21 cellular contexts compared by ENCODE assay signal in the genomic region with DNA sequence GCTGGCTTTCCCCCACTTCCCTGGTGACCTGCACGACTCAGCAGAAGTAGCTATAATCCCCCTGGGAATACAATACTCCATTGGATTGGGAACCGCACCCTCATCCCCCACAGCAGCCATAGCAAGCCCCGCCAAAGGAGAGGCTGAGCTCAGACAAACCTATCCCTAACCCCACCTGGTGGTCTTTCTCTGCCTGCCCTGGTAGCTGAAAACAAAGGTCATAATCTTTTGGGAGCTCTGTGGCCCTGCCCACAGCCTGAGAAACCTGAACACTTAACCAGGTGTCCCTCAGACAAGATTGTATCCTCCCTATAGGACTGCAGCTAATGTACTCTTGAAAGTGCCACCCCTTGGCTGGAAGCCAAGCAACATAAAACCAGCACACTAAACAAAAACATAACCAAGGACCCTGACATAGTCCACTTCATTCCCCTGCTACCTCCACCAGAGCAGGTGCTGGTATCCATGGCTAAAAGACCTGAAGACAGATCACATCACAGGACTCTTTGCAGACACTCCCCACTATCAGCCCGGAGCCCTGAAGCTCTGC.
A peak's percentile ranks its signal among the peaks of the same experiment; 100 is the strongest.
DNase-seq lines count a peak whose midpoint lies in the region; ATAC-seq, FAIRE-seq and TF ChIP-seq lines count a peak whose summit lies in the region.
"Had no signal": no experiment of that assay in that cellular context is flagged by ENCODE, and none has a peak within 500 bp of the region (broad histone marks: within the 10 kb centered on the region; RNA-seq: fewer than 3 reads in every experiment).

No MANE protein-coding gene starts in this region.

- H3K27ac Mint-ChIP-seq in GM23338 (no peak overlapping the region), astrocyte (ENCODE audit: unreplicated experiment) (peak overlapping the region; percentile 17)
- H3K27ac Mint-ChIP-seq: activated naive CD8-positive, alpha-beta T cell treated with anti-CD3 and anti-CD28 coated beads, Interleukin-2, amount 10 ng/mL, durations not matched to agents 7 days and 5 days; CD4-positive, CD25-positive, alpha-beta regulatory T cell had no signal

- TF ChIP-seq POLR2A in thyroid gland (IDR thresholded peaks at IDR 0.05): no peak

- no peaks in the 10 kb centered on the region for H3K4me1 ChIP-seq in GM23338 (ENCODE audit: insufficient read depth)
- H3K4me1 ChIP-seq in astrocyte (ENCODE audit: insufficient read depth, low read length): no peaks in the 10 kb centered on the region
- no peaks in the 10 kb centered on the region for H3K4me1 ChIP-seq in thyroid gland
- H3K4me1 ChIP-seq: heart left ventricle, right atrium auricular region, testis had no signal

- 0 out of 2 replicates have a peak, but pooled peaks cover 3% of the 10 kb centered on the region for H3K9me2 ChIP-seq in GM23338 (ENCODE audit: insufficient read depth)

- H3K4me3 ChIP-seq in GM23338 (no peak overlapping the region), astrocyte (ENCODE audit: insufficient read depth, low read depth, low read length) (no peak overlapping the region), thyroid gland (replicated peaks in 1 of 3) (no peak overlapping the region)
- H3K4me3 ChIP-seq: coronary artery, heart left ventricle, right atrium auricular region, SK-N-MC, testis had no signal

- H3K4me3 Mint-ChIP-seq in GM23338: no peak overlapping the region
- H3K4me3 Mint-ChIP-seq in astrocyte (ENCODE audit: unreplicated experiment): no peak overlapping the region
- H3K4me3 Mint-ChIP-seq: activated naive CD8-positive, alpha-beta T cell treated with anti-CD3 and anti-CD28 coated beads, Interleukin-2, amount 10 ng/mL, durations not matched to agents 7 days and 5 days; CD4-positive, CD25-positive, alpha-beta regulatory T cell had no signal

- peaks cover 9% of the 10 kb centered on the region; the same call in 2 of the 3 replicates for H3K9me3 Mint-ChIP-seq in GM23338
- peaks cover 16% of the 10 kb centered on the region for H3K9me3 Mint-ChIP-seq in astrocyte (ENCODE audit: unreplicated experiment)

- H3K9me3 ChIP-seq in astrocyte (ENCODE audit: insufficient read depth, low read depth, low read length): no peaks in the 10 kb centered on the region
- no peaks in the 10 kb centered on the region for H3K9me3 ChIP-seq in thyroid gland
- H3K9me3 ChIP-seq: neutrophil, right atrium auricular region, testis had no signal

- no peak overlapping the region for H3K9ac ChIP-seq in astrocyte (ENCODE audit: low read length)
- H3K9ac ChIP-seq: KMS-11 had no signal

- no peaks in the 10 kb centered on the region for H3K27me3 Mint-ChIP-seq in GM23338 (ENCODE audit: insufficient read depth, low read depth, poor library complexity)
- H3K27me3 Mint-ChIP-seq in astrocyte (ENCODE audit: low read depth, unreplicated experiment): peaks cover 2% of the 10 kb centered on the region

- H4K20me1 ChIP-seq in GM23338 (replicated peaks; ENCODE audit: insufficient read depth) (no peaks in the 10 kb centered on the region), astrocyte (ENCODE audit: insufficient read depth, low read length) (no peaks in the 10 kb centered on the region)

- intact Hi-C loops in Right ventricle myocardium inferior (cut with DNase I) (no loop called here), thyroid gland (cut with DNase I) (no loop called here)

- peak; percentile 35 for DNase-seq in COR-L47 (lab: John Stamatoyannopoulos, UW)
- DNase-seq in GM23338 (ENCODE audit: low spot score): peak; percentile 11
- peak; percentile 98 for DNase-seq in NCI-H2107 treated with DMSO at 0.1 percent for 48 hours (lab: John Stamatoyannopoulos, UW; ENCODE audit: unreplicated experiment)
- no peak for DNase-seq in astrocyte (ENCODE audit: low read depth)
- no peak for DNase-seq in Right ventricle myocardium inferior (ENCODE audit: missing footprints)
- no peak for DNase-seq in thyroid gland
- DNase-seq in left lobe of liver (ENCODE audit: low spot score): no peak
- DNase-seq: activated naive CD8-positive, alpha-beta T cell treated with anti-CD3 and anti-CD28 coated beads, Interleukin-2, amount 10 ng/mL, durations not matched to agents 7 days and 5 days; brain microvascular endothelial cell; CD4-positive, CD25-positive, alpha-beta regulatory T cell; NCI-H1694; NCI-H526 treated with DMSO at 0.1 percent for 48 hours; testis had no signal

- H3K79me2 ChIP-seq in GM23338 (replicated peaks; ENCODE audit: insufficient read depth): no peaks in the 10 kb centered on the region
- no peaks in the 10 kb centered on the region for H3K79me2 ChIP-seq in astrocyte (ENCODE audit: insufficient read depth, low read length)

- peaks cover 5% of the 10 kb centered on the region; the same call in 1 of the 3 replicates for H3K4me1 Mint-ChIP-seq in GM23338
- H3K4me1 Mint-ChIP-seq in astrocyte (ENCODE audit: low read depth, unreplicated experiment): peaks cover 4% of the 10 kb centered on the region
- H3K4me1 Mint-ChIP-seq: activated naive CD8-positive, alpha-beta T cell treated with anti-CD3 and anti-CD28 coated beads, Interleukin-2, amount 10 ng/mL, durations not matched to agents 7 days and 5 days; CD4-positive, CD25-positive, alpha-beta regulatory T cell had no signal

- H3K27ac ChIP-seq in GM23338 (ENCODE audit: low read depth): no peak overlapping the region
- H3K27ac ChIP-seq in astrocyte (ENCODE audit: low read depth, low read length): no peak overlapping the region
- H3K27ac ChIP-seq in thyroid gland: no peak overlapping the region
- H3K27ac ChIP-seq: brain microvascular endothelial cell, coronary artery, heart left ventricle, KMS-11, neutrophil, right atrium auricular region, SK-N-MC, testis had no signal

- TF ChIP-seq CTCF in GM23338 (conservative IDR thresholded peaks at IDR 0.05; ENCODE audit: low read depth in 2 of 2) (peak in 1 of 2 experiments; percentile 32; a peak in 1 of 4 replicates), astrocyte (IDR thresholded peaks at IDR 0.05; ENCODE audit: insufficient read depth, low read depth, low read length) (no peak), thyroid gland (IDR thresholded peaks at IDR 0.05) (no peak)

- H3K4me2 ChIP-seq in GM23338: no peak overlapping the region
- H3K4me2 ChIP-seq in astrocyte (ENCODE audit: low read length): no peak overlapping the region
- H3K4me2 ChIP-seq: KMS-11 had no signal

- ATAC-seq in GM23338 (peak; percentile 36; the same call in 1 of the 3 replicates), Right ventricle myocardium inferior (no peak), HG03521 (IDR thresholded peaks at IDR 0.05; ENCODE audit: unreplicated experiment) (no peak), left lobe of liver (no peak)
- ATAC-seq: activated CD4-positive, CD25-positive, alpha-beta regulatory T cell treated with anti-CD3 and anti-CD28 coated beads, Interleukin-2, amount 50 U/mL, for 24 hours; heart left ventricle had no signal

- WGBS in thyroid gland, 2 donors: 63 to 83% methylated on average over 4 of the region's 4 CpGs

- peaks cover 5% of the 10 kb centered on the region; the same call in 1 of the 3 replicates for H3K36me3 Mint-ChIP-seq in GM23338 (ENCODE audit: low read depth)
- H3K36me3 Mint-ChIP-seq in astrocyte (ENCODE audit: low read depth, unreplicated experiment): no peaks in the 10 kb centered on the region
- H3K36me3 Mint-ChIP-seq: activated naive CD8-positive, alpha-beta T cell treated with anti-CD3 and anti-CD28 coated beads, Interleukin-2, amount 10 ng/mL, durations not matched to agents 7 days and 5 days; CD4-positive, CD25-positive, alpha-beta regulatory T cell had no signal

- no peaks in the 10 kb centered on the region for H3F3A ChIP-seq in GM23338 (replicated peaks; ENCODE audit: low read depth)

- H2AFZ ChIP-seq in GM23338 (peak overlapping the region; percentile 21; the same call in 1 of the 2 replicates), astrocyte (ENCODE audit: low read depth, low read length) (no peak overlapping the region)

- H3K36me3 ChIP-seq in GM23338 (ENCODE audit: insufficient read depth) (no peaks in the 10 kb centered on the region), astrocyte (ENCODE audit: insufficient read depth, low read length) (no peaks in the 10 kb centered on the region), thyroid gland (no peaks in the 10 kb centered on the region)
- H3K36me3 ChIP-seq: brain microvascular endothelial cell, heart left ventricle, neutrophil, right atrium auricular region had no signal

- no peak for FAIRE-seq in astrocyte (lab: Jason Lieb, UNC)

- H3K27me3 ChIP-seq in GM23338 (ENCODE audit: insufficient read depth) (no peaks in the 10 kb centered on the region), astrocyte (ENCODE audit: insufficient read depth, low read length) (no peaks in the 10 kb centered on the region), thyroid gland (no peaks in the 10 kb centered on the region)
- H3K27me3 ChIP-seq: brain microvascular endothelial cell, neutrophil, right atrium auricular region, testis had no signal

TF ChIP-seq in GM23338, 12 proteins besides CTCF, POLR2A, EP300 and RAD21 (continues in another document):
- no peak for TF ChIP-seq CREB1 (CRISPR knock-in tag; IDR thresholded peaks at IDR 0.05; ENCODE audit: low read depth)
- TF ChIP-seq, protein P1, sequence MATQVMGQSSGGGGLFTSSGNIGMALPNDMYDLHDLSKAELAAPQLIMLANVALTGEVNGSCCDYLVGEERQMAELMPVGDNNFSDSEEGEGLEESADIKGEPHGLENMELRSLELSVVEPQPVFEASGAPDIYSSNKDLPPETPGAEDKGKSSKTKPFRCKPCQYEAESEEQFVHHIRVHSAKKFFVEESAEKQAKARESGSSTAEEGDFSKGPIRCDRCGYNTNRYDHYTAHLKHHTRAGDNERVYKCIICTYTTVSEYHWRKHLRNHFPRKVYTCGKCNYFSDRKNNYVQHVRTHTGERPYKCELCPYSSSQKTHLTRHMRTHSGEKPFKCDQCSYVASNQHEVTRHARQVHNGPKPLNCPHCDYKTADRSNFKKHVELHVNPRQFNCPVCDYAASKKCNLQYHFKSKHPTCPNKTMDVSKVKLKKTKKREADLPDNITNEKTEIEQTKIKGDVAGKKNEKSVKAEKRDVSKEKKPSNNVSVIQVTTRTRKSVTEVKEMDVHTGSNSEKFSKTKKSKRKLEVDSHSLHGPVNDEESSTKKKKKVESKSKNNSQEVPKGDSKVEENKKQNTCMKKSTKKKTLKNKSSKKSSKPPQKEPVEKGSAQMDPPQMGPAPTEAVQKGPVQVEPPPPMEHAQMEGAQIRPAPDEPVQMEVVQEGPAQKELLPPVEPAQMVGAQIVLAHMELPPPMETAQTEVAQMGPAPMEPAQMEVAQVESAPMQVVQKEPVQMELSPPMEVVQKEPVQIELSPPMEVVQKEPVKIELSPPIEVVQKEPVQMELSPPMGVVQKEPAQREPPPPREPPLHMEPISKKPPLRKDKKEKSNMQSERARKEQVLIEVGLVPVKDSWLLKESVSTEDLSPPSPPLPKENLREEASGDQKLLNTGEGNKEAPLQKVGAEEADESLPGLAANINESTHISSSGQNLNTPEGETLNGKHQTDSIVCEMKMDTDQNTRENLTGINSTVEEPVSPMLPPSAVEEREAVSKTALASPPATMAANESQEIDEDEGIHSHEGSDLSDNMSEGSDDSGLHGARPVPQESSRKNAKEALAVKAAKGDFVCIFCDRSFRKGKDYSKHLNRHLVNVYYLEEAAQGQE (IDR thresholded peaks at IDR 0.05; ENCODE audit: unreplicated experiment): no peak
- TF ChIP-seq STAT1 (IDR thresholded peaks at IDR 0.05; ENCODE audit: unreplicated experiment): no peak
- no peak for TF ChIP-seq EZH2 (IDR thresholded peaks at IDR 0.05; ENCODE audit: low read depth, unreplicated experiment)

Comparison
In these comparisons a context has a peak if more than half of its experiments do, and no peak if none do; other contexts are left out.
1. DNase-seq: peak in COR-L47 (single experiment), GM23338 (single experiment) and NCI-H2107 treated with DMSO at 0.1 percent for 48 hours (single experiment); none in astrocyte (single experiment), Right ventricle myocardium inferior (single experiment), thyroid gland (0 of 2) and left lobe of liver (single experiment).